Comparison of ENCODE assay signal across 8 cellular contexts in the genomic region with DNA sequence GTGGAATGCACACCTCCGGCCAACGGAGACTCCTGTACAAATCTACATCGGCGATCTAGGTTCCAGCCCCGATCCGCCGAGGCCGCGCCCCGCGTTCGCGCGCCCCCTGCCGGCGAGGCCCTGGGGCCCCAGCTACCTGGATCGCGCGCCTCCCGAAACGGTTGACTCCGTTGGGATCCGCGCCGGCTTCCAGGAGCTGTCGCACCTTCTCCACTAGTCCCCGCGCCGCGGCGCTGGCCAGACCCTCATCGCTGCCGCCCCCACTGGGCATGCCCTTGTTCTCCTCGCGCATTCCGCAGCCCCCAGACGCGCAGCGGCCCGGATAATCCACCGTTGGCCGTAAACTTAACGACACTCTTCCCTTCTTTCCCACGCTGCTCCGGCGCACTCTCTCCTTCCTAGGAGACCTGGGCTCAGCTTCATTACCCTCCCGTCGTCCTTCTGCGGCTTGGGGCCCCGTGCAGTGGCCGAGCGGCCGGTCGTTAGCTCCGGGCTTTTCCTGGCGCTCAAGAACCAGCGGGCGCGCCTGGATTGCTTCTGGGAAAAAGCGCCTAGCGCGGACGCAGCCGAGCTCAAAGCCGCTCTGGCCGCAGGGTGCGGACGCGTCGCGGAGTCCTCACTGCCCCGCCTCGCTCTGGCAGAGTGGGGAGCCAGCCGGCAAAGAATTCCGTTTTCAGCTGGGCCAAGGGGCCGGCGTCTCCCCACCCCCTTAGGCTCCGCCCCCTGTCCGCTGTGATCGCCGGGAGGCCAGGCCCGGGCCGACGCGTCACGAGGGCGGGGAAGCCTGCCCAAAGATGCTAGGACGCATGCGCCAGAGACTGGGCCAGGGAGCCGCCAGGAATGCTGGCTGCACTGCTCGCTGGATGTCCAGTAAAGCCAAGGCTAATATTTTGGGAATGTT. TPM values are rescaled to one million over a fixed set of nuclear protein-coding genes. Genes with fewer than 3 reads are reported as not detected.
DNase-seq lines count a peak whose midpoint lies in the region; ATAC-seq and TF ChIP-seq lines count a peak whose summit lies in the region.

A gene with protein sequence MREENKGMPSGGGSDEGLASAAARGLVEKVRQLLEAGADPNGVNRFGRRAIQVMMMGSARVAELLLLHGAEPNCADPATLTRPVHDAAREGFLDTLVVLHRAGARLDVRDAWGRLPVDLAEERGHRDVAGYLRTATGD (minus strand): TSS at position 644 of the 901 bp plus-strand sequence. CDS start 352 bp downstream, at position 292.

- DNase-seq in COLO829 (ENCODE audit: low spot score) (peak; percentile 93), HK-2 (ENCODE audit: unreplicated experiment) (peak; percentile 93), OCI-M1 (lab: John Stamatoyannopoulos, UW) (peak; percentile 95), foreskin fibroblast (peak; percentile 97 to 99), thyroid gland (peak; percentile 91 to 94)
- DNase-seq in activated effector memory CD4-positive, alpha-beta T cell treated with anti-CD3 and anti-CD28 coated beads, Interleukin-2, amount 50 U/mL, for 16 hours = peak; percentile 90

- H3K4me1 ChIP-seq in thyroid gland = peaks cover 4 to 11% of the 10 kb centered on the region in 2 donors

- H3K4me2 ChIP-seq in neural cell (ENCODE audit: low read length) = no peak within 1 kb of the TSS

- H3K36me3 ChIP-seq in neural cell (ENCODE audit: insufficient read depth, low read length) (no peaks in the 10 kb centered on the region), thyroid gland (no peaks in the 10 kb centered on the region)

- H2AFZ ChIP-seq in neural cell (ENCODE audit: low read depth, low read length) = no peak within 1 kb of the TSS

- no peak within 1 kb of the TSS for H3K27ac ChIP-seq in neural cell (ENCODE audit: low read length)
- peak within 1 kb of the TSS in 2 of 3 donors; percentile 77 to 82 for H3K27ac ChIP-seq in thyroid gland

- no peaks in the 10 kb centered on the region for H4K20me1 ChIP-seq in neural cell (ENCODE audit: insufficient read depth)

- no peaks in the 10 kb centered on the region for H3K79me2 ChIP-seq in neural cell (replicated peaks; ENCODE audit: insufficient read depth, low read length)

- intact Hi-C loops in thyroid gland (cut with DNase I) = loop anchor here (5.0 kb wide), 1 partner anchor 207 kb away; a partner anchor contains a TSS

- no peaks in the 10 kb centered on the region for H3K9me3 ChIP-seq in neural cell (ENCODE audit: low read length)
- H3K9me3 ChIP-seq in thyroid gland = no peaks in the 10 kb centered on the region

- no peak for TF ChIP-seq RAD21 in neural cell (conservative IDR thresholded peaks at IDR 0.05)

- no peak within 1 kb of the TSS for H3K9ac ChIP-seq in neural cell (ENCODE audit: low read length)

- H3K9me2 ChIP-seq in neural cell (ENCODE audit: insufficient read depth, low read length) = no peaks in the 10 kb centered on the region

- peaks cover 94% of the 10 kb centered on the region for H3K27me3 ChIP-seq in neural cell (ENCODE audit: insufficient read depth, low read depth, low read length)
- peaks cover 29% of the 10 kb centered on the region for H3K27me3 ChIP-seq in thyroid gland

- TF ChIP-seq EP300 in neural cell (conservative IDR thresholded peaks at IDR 0.05; ENCODE audit: poor library complexity, severe bottlenecking) = no peak

- TF ChIP-seq CTCF in foreskin fibroblast (IDR thresholded peaks at IDR 0.05; ENCODE audit: low read depth, low read length) (peak; percentile 93), neural cell (IDR thresholded peaks at IDR 0.05; ENCODE audit: poor library complexity, severe bottlenecking) (peak; percentile 42), thyroid gland (IDR thresholded peaks at IDR 0.05) (peak; percentile 27 to 72 (median 60))

- no peaks in the 10 kb centered on the region for H3F3A ChIP-seq in neural cell (ENCODE audit: insufficient read depth, low read length, poor library complexity, severe bottlenecking)

- H3K4me3 ChIP-seq in foreskin fibroblast (ENCODE audit: low read depth in 1 of 2, low read length in 2 of 2) (peak within 1 kb of the TSS; percentile 69 to 89), neural cell (ENCODE audit: low read length) (peak within 1 kb of the TSS; percentile 66), thyroid gland (replicated peaks in 1 of 3) (peak within 1 kb of the TSS in 2 of 3 donors; percentile 32 to 59)

- peak in 1 of 2 donors; percentile 70 for TF ChIP-seq POLR2A in thyroid gland (IDR thresholded peaks at IDR 0.05)

- 2% methylated on average over 52 to 61 of the region's 91 CpGs for WGBS in thyroid gland, 2 donors

- peak; percentile 86 for ATAC-seq in GM19467 (IDR thresholded peaks at IDR 0.05; ENCODE audit: unreplicated experiment)

TF ChIP-seq in neural cell, 6 proteins besides CTCF, POLR2A, EP300 and RAD21:
- TF ChIP-seq EZH2 (IDR thresholded peaks at IDR 0.05; ENCODE audit: borderline replicate concordance, insufficient read depth, low read length, poor library complexity, severe bottlenecking) (peak; percentile 68), POLR2AphosphoS5 (IDR thresholded peaks at IDR 0.05) (peak; percentile 52), SMC3 (conservative IDR thresholded peaks at IDR 0.05; ENCODE audit: poor library complexity) (no peak)

RNA-seq across cellular contexts. Expression of the gene that starts here (rescaled TPM):
- polyA plus RNA-seq in neural cell = 0.15 TPM in 1 of 2 replicates, not detected in the other
- 0.24 and 0.35 TPM in 2 replicates for polyA minus RNA-seq in neural cell
- total RNA-seq in thyroid gland = 1 to 10 TPM in 2 of 4 donors, under 1 TPM in 2; 0.44 to 2.0 (median 1.2) TPM

Comparison
In these comparisons a context has a peak if more than half of its experiments do, and no peak if none do; other contexts are left out.
1. CTCF ChIP-seq: peak in every context shown above with its lines; median percentile 93 in foreskin fibroblast; 60 in thyroid gland; 42 in neural cell.